ENCODE assay signal across 1 cellular context in genomic region chr13:59461411-59461810, GRCh38.
TF ChIP-seq lines count a peak whose summit lies in the region.

No MANE protein-coding gene starts in this region.

TF ChIP-seq in K562, 482 proteins besides CTCF, POLR2A, EP300 and RAD21 (continued from another document):
- TF ChIP-seq ZNF584 (CRISPR knock-in tag; IDR thresholded peaks at IDR 0.05; ENCODE audit: low read depth) (no peak), TBP (optimal IDR thresholded peaks at IDR 0.05; ENCODE audit: low read depth, low read length) (no peak)
